ENCODE assay signal across 1 cellular context in the genomic region with DNA sequence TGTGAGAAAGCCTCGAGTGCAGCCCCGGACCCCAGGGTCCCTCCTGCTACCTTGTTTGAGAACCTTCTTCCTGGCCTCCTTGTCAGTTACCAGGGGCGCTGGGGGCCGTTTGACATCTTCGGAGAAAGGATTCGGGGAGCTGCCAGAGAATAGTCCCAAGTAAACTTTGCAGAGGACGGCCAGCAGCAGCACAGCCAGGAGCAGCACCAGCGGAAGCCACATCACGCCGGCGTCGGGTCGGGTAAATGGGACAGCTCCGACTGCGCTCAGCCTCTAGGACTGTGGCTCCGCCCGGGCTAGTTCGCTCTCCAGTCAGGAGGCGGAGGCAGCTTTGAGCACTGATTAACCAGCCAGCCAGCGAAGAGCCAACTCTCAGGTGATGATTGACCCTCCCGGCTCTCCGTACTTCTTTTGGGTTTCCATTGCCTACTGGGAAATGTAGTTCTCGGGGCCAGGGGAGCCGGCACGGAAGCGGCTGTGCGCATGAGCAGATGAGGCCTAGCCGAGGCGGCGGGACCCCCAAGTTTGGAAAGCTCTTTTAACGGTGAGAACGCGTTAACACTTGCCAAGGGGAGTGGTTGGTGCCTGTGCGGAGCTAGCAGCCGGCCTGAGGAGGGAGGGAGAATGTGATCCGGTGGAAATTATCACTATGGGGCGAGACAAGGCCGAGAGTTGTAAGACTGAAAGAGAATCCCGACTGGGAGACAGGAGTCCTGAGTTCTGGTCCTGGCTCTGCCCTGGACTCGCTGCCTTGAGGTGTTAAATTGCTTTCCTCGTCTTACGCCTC.
A peak's percentile ranks its signal among the peaks of the same experiment; 100 is the strongest.
TF ChIP-seq lines count a peak whose summit lies in the region.

A gene (plus strand): TSS at position 484 of the 787 bp plus-strand sequence. CDS start 2,430 bp downstream, outside the sequence.
A gene (minus strand): TSS at position 243 of the 787 bp plus-strand sequence. CDS start 21 bp downstream, at position 222.

TF ChIP-seq in GM12878, 131 proteins besides CTCF, POLR2A, EP300 and RAD21 (continued from another document):
- TF ChIP-seq, protein P1, sequence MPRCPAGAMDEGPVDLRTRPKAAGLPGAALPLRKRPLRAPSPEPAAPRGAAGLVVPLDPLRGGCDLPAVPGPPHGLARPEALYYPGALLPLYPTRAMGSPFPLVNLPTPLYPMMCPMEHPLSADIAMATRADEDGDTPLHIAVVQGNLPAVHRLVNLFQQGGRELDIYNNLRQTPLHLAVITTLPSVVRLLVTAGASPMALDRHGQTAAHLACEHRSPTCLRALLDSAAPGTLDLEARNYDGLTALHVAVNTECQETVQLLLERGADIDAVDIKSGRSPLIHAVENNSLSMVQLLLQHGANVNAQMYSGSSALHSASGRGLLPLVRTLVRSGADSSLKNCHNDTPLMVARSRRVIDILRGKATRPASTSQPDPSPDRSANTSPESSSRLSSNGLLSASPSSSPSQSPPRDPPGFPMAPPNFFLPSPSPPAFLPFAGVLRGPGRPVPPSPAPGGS (IDR thresholded peaks at IDR 0.05; ENCODE audit: borderline replicate concordance, insufficient read depth, low read depth, low read length, poor library complexity, severe bottlenecking), result no peak
- TF ChIP-seq POLR2AphosphoS5 (IDR thresholded peaks at IDR 0.05; ENCODE audit: low read length), result peak; percentile 99
- TF ChIP-seq SIX5 (IDR thresholded peaks at IDR 0.05; ENCODE audit: low read depth, low read length, severe bottlenecking), result peak; percentile 96
- TF ChIP-seq, protein P2, sequence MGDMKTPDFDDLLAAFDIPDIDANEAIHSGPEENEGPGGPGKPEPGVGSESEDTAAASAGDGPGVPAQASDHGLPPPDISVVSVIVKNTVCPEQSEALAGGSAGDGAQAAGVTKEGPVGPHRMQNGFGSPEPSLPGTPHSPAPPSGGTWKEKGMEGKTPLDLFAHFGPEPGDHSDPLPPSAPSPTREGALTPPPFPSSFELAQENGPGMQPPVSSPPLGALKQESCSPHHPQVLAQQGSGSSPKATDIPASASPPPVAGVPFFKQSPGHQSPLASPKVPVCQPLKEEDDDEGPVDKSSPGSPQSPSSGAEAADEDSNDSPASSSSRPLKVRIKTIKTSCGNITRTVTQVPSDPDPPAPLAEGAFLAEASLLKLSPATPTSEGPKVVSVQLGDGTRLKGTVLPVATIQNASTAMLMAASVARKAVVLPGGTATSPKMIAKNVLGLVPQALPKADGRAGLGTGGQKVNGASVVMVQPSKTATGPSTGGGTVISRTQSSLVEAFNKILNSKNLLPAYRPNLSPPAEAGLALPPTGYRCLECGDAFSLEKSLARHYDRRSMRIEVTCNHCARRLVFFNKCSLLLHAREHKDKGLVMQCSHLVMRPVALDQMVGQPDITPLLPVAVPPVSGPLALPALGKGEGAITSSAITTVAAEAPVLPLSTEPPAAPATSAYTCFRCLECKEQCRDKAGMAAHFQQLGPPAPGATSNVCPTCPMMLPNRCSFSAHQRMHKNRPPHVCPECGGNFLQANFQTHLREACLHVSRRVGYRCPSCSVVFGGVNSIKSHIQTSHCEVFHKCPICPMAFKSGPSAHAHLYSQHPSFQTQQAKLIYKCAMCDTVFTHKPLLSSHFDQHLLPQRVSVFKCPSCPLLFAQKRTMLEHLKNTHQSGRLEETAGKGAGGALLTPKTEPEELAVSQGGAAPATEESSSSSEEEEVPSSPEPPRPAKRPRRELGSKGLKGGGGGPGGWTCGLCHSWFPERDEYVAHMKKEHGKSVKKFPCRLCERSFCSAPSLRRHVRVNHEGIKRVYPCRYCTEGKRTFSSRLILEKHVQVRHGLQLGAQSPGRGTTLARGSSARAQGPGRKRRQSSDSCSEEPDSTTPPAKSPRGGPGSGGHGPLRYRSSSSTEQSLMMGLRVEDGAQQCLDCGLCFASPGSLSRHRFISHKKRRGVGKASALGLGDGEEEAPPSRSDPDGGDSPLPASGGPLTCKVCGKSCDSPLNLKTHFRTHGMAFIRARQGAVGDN (IDR thresholded peaks at IDR 0.05), result 0 out of 2 replicates have a peak, but pooled peaks have one; percentile 46
- peak; percentile 66 for TF ChIP-seq NRF1 (conservative IDR thresholded peaks at IDR 0.05; ENCODE audit: low read depth, low read length)
- peak; percentile 84 for TF ChIP-seq POU2F2 (IDR thresholded peaks at IDR 0.05; ENCODE audit: borderline replicate concordance, low read depth, low read length)
- TF ChIP-seq, protein P3, sequence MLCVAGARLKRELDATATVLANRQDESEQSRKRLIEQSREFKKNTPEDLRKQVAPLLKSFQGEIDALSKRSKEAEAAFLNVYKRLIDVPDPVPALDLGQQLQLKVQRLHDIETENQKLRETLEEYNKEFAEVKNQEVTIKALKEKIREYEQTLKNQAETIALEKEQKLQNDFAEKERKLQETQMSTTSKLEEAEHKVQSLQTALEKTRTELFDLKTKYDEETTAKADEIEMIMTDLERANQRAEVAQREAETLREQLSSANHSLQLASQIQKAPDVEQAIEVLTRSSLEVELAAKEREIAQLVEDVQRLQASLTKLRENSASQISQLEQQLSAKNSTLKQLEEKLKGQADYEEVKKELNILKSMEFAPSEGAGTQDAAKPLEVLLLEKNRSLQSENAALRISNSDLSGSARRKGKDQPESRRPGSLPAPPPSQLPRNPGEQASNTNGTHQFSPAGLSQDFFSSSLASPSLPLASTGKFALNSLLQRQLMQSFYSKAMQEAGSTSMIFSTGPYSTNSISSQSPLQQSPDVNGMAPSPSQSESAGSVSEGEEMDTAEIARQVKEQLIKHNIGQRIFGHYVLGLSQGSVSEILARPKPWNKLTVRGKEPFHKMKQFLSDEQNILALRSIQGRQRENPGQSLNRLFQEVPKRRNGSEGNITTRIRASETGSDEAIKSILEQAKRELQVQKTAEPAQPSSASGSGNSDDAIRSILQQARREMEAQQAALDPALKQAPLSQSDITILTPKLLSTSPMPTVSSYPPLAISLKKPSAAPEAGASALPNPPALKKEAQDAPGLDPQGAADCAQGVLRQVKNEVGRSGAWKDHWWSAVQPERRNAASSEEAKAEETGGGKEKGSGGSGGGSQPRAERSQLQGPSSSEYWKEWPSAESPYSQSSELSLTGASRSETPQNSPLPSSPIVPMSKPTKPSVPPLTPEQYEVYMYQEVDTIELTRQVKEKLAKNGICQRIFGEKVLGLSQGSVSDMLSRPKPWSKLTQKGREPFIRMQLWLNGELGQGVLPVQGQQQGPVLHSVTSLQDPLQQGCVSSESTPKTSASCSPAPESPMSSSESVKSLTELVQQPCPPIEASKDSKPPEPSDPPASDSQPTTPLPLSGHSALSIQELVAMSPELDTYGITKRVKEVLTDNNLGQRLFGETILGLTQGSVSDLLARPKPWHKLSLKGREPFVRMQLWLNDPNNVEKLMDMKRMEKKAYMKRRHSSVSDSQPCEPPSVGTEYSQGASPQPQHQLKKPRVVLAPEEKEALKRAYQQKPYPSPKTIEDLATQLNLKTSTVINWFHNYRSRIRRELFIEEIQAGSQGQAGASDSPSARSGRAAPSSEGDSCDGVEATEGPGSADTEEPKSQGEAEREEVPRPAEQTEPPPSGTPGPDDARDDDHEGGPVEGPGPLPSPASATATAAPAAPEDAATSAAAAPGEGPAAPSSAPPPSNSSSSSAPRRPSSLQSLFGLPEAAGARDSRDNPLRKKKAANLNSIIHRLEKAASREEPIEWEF (IDR thresholded peaks at IDR 0.05; ENCODE audit: insufficient replicate concordance, low read depth, low read length), result peak; percentile 33
- peak; percentile 94 for TF ChIP-seq SMAD5 (IDR thresholded peaks at IDR 0.05; ENCODE audit: low read depth)
- TF ChIP-seq, protein P4, sequence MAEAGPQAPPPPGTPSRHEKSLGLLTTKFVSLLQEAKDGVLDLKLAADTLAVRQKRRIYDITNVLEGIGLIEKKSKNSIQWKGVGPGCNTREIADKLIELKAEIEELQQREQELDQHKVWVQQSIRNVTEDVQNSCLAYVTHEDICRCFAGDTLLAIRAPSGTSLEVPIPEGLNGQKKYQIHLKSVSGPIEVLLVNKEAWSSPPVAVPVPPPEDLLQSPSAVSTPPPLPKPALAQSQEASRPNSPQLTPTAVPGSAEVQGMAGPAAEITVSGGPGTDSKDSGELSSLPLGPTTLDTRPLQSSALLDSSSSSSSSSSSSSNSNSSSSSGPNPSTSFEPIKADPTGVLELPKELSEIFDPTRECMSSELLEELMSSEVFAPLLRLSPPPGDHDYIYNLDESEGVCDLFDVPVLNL (IDR thresholded peaks at IDR 0.05; ENCODE audit: low read depth, low read length), result peak; percentile 78
- no peak for TF ChIP-seq SUZ12 (IDR thresholded peaks at IDR 0.05; ENCODE audit: unreplicated experiment)
- TF ChIP-seq, protein P5, sequence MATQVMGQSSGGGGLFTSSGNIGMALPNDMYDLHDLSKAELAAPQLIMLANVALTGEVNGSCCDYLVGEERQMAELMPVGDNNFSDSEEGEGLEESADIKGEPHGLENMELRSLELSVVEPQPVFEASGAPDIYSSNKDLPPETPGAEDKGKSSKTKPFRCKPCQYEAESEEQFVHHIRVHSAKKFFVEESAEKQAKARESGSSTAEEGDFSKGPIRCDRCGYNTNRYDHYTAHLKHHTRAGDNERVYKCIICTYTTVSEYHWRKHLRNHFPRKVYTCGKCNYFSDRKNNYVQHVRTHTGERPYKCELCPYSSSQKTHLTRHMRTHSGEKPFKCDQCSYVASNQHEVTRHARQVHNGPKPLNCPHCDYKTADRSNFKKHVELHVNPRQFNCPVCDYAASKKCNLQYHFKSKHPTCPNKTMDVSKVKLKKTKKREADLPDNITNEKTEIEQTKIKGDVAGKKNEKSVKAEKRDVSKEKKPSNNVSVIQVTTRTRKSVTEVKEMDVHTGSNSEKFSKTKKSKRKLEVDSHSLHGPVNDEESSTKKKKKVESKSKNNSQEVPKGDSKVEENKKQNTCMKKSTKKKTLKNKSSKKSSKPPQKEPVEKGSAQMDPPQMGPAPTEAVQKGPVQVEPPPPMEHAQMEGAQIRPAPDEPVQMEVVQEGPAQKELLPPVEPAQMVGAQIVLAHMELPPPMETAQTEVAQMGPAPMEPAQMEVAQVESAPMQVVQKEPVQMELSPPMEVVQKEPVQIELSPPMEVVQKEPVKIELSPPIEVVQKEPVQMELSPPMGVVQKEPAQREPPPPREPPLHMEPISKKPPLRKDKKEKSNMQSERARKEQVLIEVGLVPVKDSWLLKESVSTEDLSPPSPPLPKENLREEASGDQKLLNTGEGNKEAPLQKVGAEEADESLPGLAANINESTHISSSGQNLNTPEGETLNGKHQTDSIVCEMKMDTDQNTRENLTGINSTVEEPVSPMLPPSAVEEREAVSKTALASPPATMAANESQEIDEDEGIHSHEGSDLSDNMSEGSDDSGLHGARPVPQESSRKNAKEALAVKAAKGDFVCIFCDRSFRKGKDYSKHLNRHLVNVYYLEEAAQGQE (IDR thresholded peaks at IDR 0.05; ENCODE audit: low read depth, low read length), result peak; percentile 62
- TF ChIP-seq RUNX3 (IDR thresholded peaks at IDR 0.05; ENCODE audit: low read length), result peak; percentile 77
- peak; percentile 82; the same call in 1 of the 2 replicates for TF ChIP-seq SIN3A (IDR thresholded peaks at IDR 0.05; ENCODE audit: low read depth, low read length)
- TF ChIP-seq, protein P6, sequence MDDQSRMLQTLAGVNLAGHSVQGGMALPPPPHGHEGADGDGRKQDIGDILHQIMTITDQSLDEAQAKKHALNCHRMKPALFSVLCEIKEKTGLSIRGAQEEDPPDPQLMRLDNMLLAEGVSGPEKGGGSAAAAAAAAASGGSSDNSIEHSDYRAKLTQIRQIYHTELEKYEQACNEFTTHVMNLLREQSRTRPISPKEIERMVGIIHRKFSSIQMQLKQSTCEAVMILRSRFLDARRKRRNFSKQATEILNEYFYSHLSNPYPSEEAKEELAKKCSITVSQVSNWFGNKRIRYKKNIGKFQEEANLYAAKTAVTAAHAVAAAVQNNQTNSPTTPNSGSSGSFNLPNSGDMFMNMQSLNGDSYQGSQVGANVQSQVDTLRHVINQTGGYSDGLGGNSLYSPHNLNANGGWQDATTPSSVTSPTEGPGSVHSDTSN (IDR thresholded peaks at IDR 0.05; ENCODE audit: insufficient replicate concordance, low read depth, low read length), result peak; percentile 30
- TF ChIP-seq, protein P7, sequence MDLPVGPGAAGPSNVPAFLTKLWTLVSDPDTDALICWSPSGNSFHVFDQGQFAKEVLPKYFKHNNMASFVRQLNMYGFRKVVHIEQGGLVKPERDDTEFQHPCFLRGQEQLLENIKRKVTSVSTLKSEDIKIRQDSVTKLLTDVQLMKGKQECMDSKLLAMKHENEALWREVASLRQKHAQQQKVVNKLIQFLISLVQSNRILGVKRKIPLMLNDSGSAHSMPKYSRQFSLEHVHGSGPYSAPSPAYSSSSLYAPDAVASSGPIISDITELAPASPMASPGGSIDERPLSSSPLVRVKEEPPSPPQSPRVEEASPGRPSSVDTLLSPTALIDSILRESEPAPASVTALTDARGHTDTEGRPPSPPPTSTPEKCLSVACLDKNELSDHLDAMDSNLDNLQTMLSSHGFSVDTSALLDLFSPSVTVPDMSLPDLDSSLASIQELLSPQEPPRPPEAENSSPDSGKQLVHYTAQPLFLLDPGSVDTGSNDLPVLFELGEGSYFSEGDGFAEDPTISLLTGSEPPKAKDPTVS (IDR thresholded peaks at IDR 0.05; ENCODE audit: low read depth, low read length), result no peak
- peak; percentile 83; the same call in 1 of the 2 replicates for TF ChIP-seq TARDBP (IDR thresholded peaks at IDR 0.05; ENCODE audit: borderline replicate concordance)
- TF ChIP-seq, protein P8, sequence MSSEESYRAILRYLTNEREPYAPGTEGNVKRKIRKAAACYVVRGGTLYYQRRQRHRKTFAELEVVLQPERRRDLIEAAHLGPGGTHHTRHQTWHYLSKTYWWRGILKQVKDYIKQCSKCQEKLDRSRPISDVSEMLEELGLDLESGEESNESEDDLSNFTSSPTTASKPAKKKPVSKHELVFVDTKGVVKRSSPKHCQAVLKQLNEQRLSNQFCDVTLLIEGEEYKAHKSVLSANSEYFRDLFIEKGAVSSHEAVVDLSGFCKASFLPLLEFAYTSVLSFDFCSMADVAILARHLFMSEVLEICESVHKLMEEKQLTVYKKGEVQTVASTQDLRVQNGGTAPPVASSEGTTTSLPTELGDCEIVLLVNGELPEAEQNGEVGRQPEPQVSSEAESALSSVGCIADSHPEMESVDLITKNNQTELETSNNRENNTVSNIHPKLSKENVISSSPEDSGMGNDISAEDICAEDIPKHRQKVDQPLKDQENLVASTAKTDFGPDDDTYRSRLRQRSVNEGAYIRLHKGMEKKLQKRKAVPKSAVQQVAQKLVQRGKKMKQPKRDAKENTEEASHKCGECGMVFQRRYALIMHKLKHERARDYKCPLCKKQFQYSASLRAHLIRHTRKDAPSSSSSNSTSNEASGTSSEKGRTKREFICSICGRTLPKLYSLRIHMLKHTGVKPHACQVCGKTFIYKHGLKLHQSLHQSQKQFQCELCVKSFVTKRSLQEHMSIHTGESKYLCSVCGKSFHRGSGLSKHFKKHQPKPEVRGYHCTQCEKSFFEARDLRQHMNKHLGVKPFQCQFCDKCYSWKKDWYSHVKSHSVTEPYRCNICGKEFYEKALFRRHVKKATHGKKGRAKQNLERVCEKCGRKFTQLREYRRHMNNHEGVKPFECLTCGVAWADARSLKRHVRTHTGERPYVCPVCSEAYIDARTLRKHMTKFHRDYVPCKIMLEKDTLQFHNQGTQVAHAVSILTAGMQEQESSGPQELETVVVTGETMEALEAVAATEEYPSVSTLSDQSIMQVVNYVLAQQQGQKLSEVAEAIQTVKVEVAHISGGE (CRISPR knock-in tag; IDR thresholded peaks at IDR 0.05), result no peak
- TF ChIP-seq CBFB (IDR thresholded peaks at IDR 0.05; ENCODE audit: low read depth), result peak; percentile 74; the same call in 1 of the 2 replicates
